35 cellular contexts compared by ENCODE assay signal in the genomic region with DNA sequence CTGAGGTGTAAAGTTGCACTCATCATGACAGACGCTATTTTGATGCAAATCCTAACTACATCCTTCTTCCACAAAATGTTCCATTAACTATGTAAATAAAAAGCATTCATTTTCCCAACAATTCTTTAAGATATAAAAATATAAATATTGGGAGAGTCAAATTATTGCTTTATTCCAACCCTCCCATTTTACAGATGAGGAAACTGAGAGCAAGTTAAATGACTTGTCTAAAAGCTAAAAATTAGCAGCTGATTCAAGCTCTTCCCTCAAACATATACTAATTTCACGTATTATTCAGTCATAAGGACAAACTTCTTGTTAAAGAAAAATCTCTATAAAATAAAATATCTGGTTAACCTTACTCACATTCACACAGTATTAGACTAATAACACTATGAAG.
"Had no signal": no experiment of that assay in that cellular context is flagged by ENCODE, and none has a peak within 500 bp of the region (broad histone marks: within the 10 kb centered on the region; RNA-seq: fewer than 3 reads in every experiment).

No MANE protein-coding gene starts in this region.

- H3K4me3 ChIP-seq: MG63 had no signal

- H3K9me3 ChIP-seq: MG63 had no signal

- H3K27me3 ChIP-seq: MG63 had no signal

- DNase-seq: Karpas-422, Kasumi-1, MG63, MM.1S, MV-4-11, NCI-H1048, NCI-H1092, NCI-H1092 treated with DMSO at 0.1 percent for 48 hours, NCI-H1105, NCI-H1105 treated with DMSO at 0.1 percent for 48 hours, NCI-H1417, NCI-H1417 treated with DMSO at 0.1 percent for 48 hours, NCI-H1436, NCI-H1436 treated with DMSO at 0.1 percent for 48 hours, NCI-H146, NCI-H1694, NCI-H1694 treated with DMSO at 0.1 percent for 48 hours, NCI-H187, NCI-H187 treated with DMSO at 0.1 percent for 48 hours, NCI-H1930, NCI-H2029, NCI-H2029 treated with DMSO at 0.1 percent for 48 hours, NCI-H2081, NCI-H2081 treated with DMSO at 0.1 percent for 48 hours, NCI-H2107, NCI-H2171, NCI-H2171 treated with DMSO at 0.1 percent for 48 hours, NCI-H226, NCI-H345, NCI-H446, NCI-H446 treated with DMSO at 0.1 percent for 48 hours, NCI-H510A, NCI-H510A treated with DMSO at 0.1 percent for 48 hours, NCI-H524, NCI-H524 treated with DMSO at 0.1 percent for 48 hours had no signal
